In the genomic region with DNA sequence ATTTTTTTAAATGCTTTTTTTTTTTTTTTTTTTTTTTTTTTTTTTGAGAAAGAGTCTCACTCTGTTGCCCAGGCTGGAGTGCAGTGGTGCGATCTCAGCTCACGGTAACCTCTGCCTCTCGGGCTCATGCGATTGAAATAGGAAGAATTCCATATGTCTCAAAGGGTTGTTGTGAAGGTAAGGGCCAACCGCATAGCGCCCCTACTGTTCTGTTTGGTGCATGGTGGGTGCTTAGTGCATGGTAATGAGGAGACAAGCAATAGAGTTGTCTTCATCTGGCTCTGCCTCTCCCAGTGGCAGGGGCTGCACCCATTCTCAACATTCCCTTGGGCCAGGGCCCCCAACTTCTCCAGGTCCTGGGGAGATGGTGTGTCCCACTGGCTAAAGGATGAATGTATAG, we compare ENCODE assay signal across 8 cellular contexts.
A peak's percentile ranks its signal among the peaks of the same experiment; 100 is the strongest.
DNase-seq lines count a peak whose midpoint lies in the region; ATAC-seq, FAIRE-seq and TF ChIP-seq lines count a peak whose summit lies in the region.

No MANE protein-coding gene starts in this region.

- DNase-seq in Calu3 (peak; percentile 43), NCI-H524 (lab: John Stamatoyannopoulos, UW) (peak; percentile 73 to 89), fibroblast of villous mesenchyme (ENCODE audit: low read depth) (peak; percentile 54), kidney (no peak)
- DNase-seq in activated CD8-positive, alpha-beta T cell treated with anti-CD3 and anti-CD28 coated beads for 36 hours, result peak; percentile 70
- peak; percentile 10 to 42 (median 15) for DNase-seq in stimulated activated CD4-positive, alpha-beta T cell treated with anti-CD3 and anti-CD28 coated beads, TNF-alpha, amount 100 ng/mL, for 24 hours (ENCODE audit: low read depth in 3 of 3)
- DNase-seq in NK-92 treated with Interleukin-12 subunit alpha and Interleukin-12 subunit beta, amount 100 ng/mL, for 24 hours (lab: John Stamatoyannopoulos, UW), result no peak

- no TSS peak for BruUV-seq in Calu3 (replicated peaks; lab: Mats Ljungman, UMichigan)

- no peaks in the 10 kb centered on the region for H3K4me1 ChIP-seq in kidney (ENCODE audit: control insufficient read depth in 1 of 2, insufficient read depth in 1 of 2, low read depth in 1 of 2, low read length in 2 of 2)

- POLR2A ChIA-PET in activated CD8-positive, alpha-beta T cell treated with anti-CD3 and anti-CD28 coated beads for 36 hours (lab: Charles Lee), result no interaction called here

- no peak for TF ChIP-seq CTCF in Calu3 (IDR thresholded peaks at IDR 0.05; ENCODE audit: unreplicated experiment)
- TF ChIP-seq CTCF in activated CD8-positive, alpha-beta T cell treated with anti-CD3 and anti-CD28 coated beads for 36 hours (IDR thresholded peaks at IDR 0.05), result peak; percentile 70
- TF ChIP-seq CTCF in fibroblast of villous mesenchyme (IDR thresholded peaks at IDR 0.05; ENCODE audit: insufficient read depth, low read depth, low read length), result peak; percentile 67
- TF ChIP-seq CTCF in kidney (IDR thresholded peaks at IDR 0.05; ENCODE audit: borderline replicate concordance, extremely low read depth, insufficient read depth), result no peak

- no peaks in the 10 kb centered on the region for H3K4me1 Mint-ChIP-seq in Calu3 (ENCODE audit: low read depth, unreplicated experiment)
- H3K4me1 Mint-ChIP-seq in activated CD8-positive, alpha-beta T cell treated with anti-CD3 and anti-CD28 coated beads for 36 hours (ENCODE audit: low read depth), result peaks cover 3% of the 10 kb centered on the region

- H3K36me3 ChIP-seq in kidney (ENCODE audit: control insufficient read depth in 1 of 2, insufficient read depth in 2 of 2, low read length in 2 of 2), result no peaks in the 10 kb centered on the region

- intact Hi-C loops in Calu3 (cut with micrococcal nuclease; ENCODE audit: unreplicated experiment) (no loop called here), kidney (cut with DNase I) (no loop called here)
- intact Hi-C loops in activated CD8-positive, alpha-beta T cell treated with anti-CD3 and anti-CD28 coated beads for 36 hours (cut with micrococcal nuclease), result no loop called here

- H3K4me3 ChIP-seq in fibroblast of villous mesenchyme (ENCODE audit: low read depth, low read length), result no peak overlapping the region
- no peak overlapping the region for H3K4me3 ChIP-seq in kidney (ENCODE audit: low read length in 2 of 2)

- ATAC-seq in GM21619 (IDR thresholded peaks at IDR 0.05; ENCODE audit: unreplicated experiment), result peak; percentile 65
- ATAC-seq in activated CD8-positive, alpha-beta T cell treated with anti-CD3 and anti-CD28 coated beads for 36 hours, result peak; percentile 86

- no peak overlapping the region for H3K27ac ChIP-seq in kidney (ENCODE audit: low read depth in 2 of 2, low read length in 2 of 2)

- CTCF ChIA-PET in Calu3 (lab: Charles Lee), result interaction anchor here (0.6 to 1.5 kb wide), 4 partner anchors 30 to 469 kb away, joined by 3 to 9 read pairs (median 4); no protein-coding TSS in a partner anchor
- CTCF ChIA-PET in activated CD8-positive, alpha-beta T cell treated with anti-CD3 and anti-CD28 coated beads for 36 hours (lab: Charles Lee), result interaction anchor here (0.7 to 2.4 kb wide), 18 partner anchors 9 to 491 kb away, joined by 3 to 21 read pairs (median 4); no protein-coding TSS in a partner anchor

- no peak for FAIRE-seq in kidney (lab: Jason Lieb, UNC)

- H3K36me3 Mint-ChIP-seq in Calu3 (ENCODE audit: insufficient read depth, unreplicated experiment), result no peaks in the 10 kb centered on the region
- H3K36me3 Mint-ChIP-seq in activated CD8-positive, alpha-beta T cell treated with anti-CD3 and anti-CD28 coated beads for 36 hours (ENCODE audit: low read depth), result no peaks in the 10 kb centered on the region

- H3K9me3 ChIP-seq in kidney (ENCODE audit: control insufficient read depth in 1 of 2, low read length in 2 of 2), result no peaks in the 10 kb centered on the region

- peaks cover 42% of the 10 kb centered on the region for H3K27me3 Mint-ChIP-seq in Calu3 (ENCODE audit: unreplicated experiment)
- no peaks in the 10 kb centered on the region for H3K27me3 Mint-ChIP-seq in activated CD8-positive, alpha-beta T cell treated with anti-CD3 and anti-CD28 coated beads for 36 hours

- H3K27ac Mint-ChIP-seq in Calu3 (ENCODE audit: unreplicated experiment), result no peak overlapping the region
- no peak overlapping the region for H3K27ac Mint-ChIP-seq in activated CD8-positive, alpha-beta T cell treated with anti-CD3 and anti-CD28 coated beads for 36 hours

- H3K4me3 Mint-ChIP-seq in Calu3 (ENCODE audit: low read depth, unreplicated experiment), result no peak overlapping the region
- H3K4me3 Mint-ChIP-seq in activated CD8-positive, alpha-beta T cell treated with anti-CD3 and anti-CD28 coated beads for 36 hours, result no peak overlapping the region

- H3K9me3 Mint-ChIP-seq in Calu3 (ENCODE audit: low read depth, unreplicated experiment), result no peaks in the 10 kb centered on the region
- no peaks in the 10 kb centered on the region for H3K9me3 Mint-ChIP-seq in activated CD8-positive, alpha-beta T cell treated with anti-CD3 and anti-CD28 coated beads for 36 hours

- H3K9ac ChIP-seq in kidney (ENCODE audit: low read length in 2 of 2), result no peak overlapping the region

Comparison
In these comparisons a context has a peak if more than half of its experiments do, and no peak if none do; other contexts are left out.
1. DNase-seq: peak in Calu3 (single experiment), NCI-H524 (2 of 2), activated CD8-positive, alpha-beta T cell treated with anti-CD3 and anti-CD28 coated beads for 36 hours (single experiment), fibroblast of villous mesenchyme (single experiment) and stimulated activated CD4-positive, alpha-beta T cell treated with anti-CD3 and anti-CD28 coated beads, TNF-alpha, amount 100 ng/mL, for 24 hours (3 of 3); none in NK-92 treated with Interleukin-12 subunit alpha and Interleukin-12 subunit beta, amount 100 ng/mL, for 24 hours (single experiment) and kidney (single experiment).
2. CTCF ChIP-seq: peak in activated CD8-positive, alpha-beta T cell treated with anti-CD3 and anti-CD28 coated beads for 36 hours (single experiment) and fibroblast of villous mesenchyme (single experiment); none in Calu3 (single experiment) and kidney (single experiment).